In genomic region chr4:21415728-21416127, GRCh38 we compare ENCODE assay signal across 28 cellular contexts.
"Had no signal": no experiment of that assay in that cellular context is flagged by ENCODE, and none has a peak within 500 bp of the region (broad histone marks: within the 10 kb centered on the region; RNA-seq: fewer than 3 reads in every experiment).

No MANE protein-coding gene starts in this region.

- H3K4me3 ChIP-seq: left lung, lower lobe of right lung, pancreas, prostate gland, skin epidermis, stomach, testis, thyroid gland, transverse colon, upper lobe of left lung, vagina had no signal

- H3K27me3 ChIP-seq: pancreas, stomach, testis, thyroid gland, transverse colon, upper lobe of left lung, vagina had no signal

- H3K36me3 ChIP-seq: left lung, lower lobe of right lung, pancreas, prostate gland, stomach, thyroid gland, transverse colon, upper lobe of left lung, vagina had no signal

- H3K4me1 ChIP-seq: left lung, lower lobe of right lung, pancreas, prostate gland, testis, thyroid gland, upper lobe of left lung, vagina had no signal

- H3K27ac ChIP-seq: left lung, lower lobe of right lung, pancreas, prostate gland, skin epidermis, stomach, testis, thyroid gland, transverse colon, upper lobe of left lung, vagina had no signal

- H3K9me3 ChIP-seq: left lung, lower lobe of right lung, pancreas, prostate gland, stomach, testis, thyroid gland, transverse colon, upper lobe of left lung, vagina had no signal

- ATAC-seq: left colon; left lung; lower lobe of right lung; naive thymus-derived CD8-positive, alpha-beta T cell; pancreas; right cardiac atrium; sciatic nerve; stimulated activated naive B cell treated with anti-CD40 and anti-IgM and Interleukin-4, amounts not matched to agents 10 μg/mL and 1 μg/mL and 100 μg/mL, for 72 hours; stimulated activated naive CD8-positive, alpha-beta T cell treated with anti-CD3 and anti-CD28 coated beads, Interleukin-15, Interleukin-2, amounts not matched to agents 100 U/mL and 50 U/mL, for 24 hours had no signal

- DNase-seq: immature natural killer cell; kidney; left colon; left lung; lower lobe of right lung; mammary epithelial cell; mesenchymal stem cell; naive thymus-derived CD8-positive, alpha-beta T cell; nucleus accumbens; pancreas; posterior cingulate gyrus; retina; right cardiac atrium; stimulated activated CD4-positive, alpha-beta T cell treated with anti-CD3 and anti-CD28 coated beads, Interleukin-12 subunit alpha, Interleukin-12 subunit beta, amount 100 ng/mL, for 4 hours; stimulated activated CD4-positive, alpha-beta T cell treated with anti-CD3 and anti-CD28 coated beads, Interleukin-15, amount 100 ng/mL, for 24 hours; stimulated activated CD4-positive, alpha-beta T cell treated with anti-CD3 and anti-CD28 coated beads, Interleukin-2, amount 100 ng/mL, for 24 hours; stimulated activated CD4-positive, alpha-beta T cell treated with anti-CD3 and anti-CD28 coated beads, Interleukin-4, amount 100 ng/mL, for 1 hour; stimulated activated naive B cell treated with anti-CD40 and anti-IgM and Interleukin-4, amounts not matched to agents 10 μg/mL and 1 μg/mL and 100 μg/mL, for 72 hours; stimulated activated naive CD8-positive, alpha-beta T cell treated with anti-CD3 and anti-CD28 coated beads, Interleukin-15, Interleukin-2, amounts not matched to agents 100 U/mL and 50 U/mL, for 24 hours; stomach; testis; thyroid gland; transverse colon; upper lobe of left lung had no signal
